19 cellular contexts compared by ENCODE assay signal in the genomic region with DNA sequence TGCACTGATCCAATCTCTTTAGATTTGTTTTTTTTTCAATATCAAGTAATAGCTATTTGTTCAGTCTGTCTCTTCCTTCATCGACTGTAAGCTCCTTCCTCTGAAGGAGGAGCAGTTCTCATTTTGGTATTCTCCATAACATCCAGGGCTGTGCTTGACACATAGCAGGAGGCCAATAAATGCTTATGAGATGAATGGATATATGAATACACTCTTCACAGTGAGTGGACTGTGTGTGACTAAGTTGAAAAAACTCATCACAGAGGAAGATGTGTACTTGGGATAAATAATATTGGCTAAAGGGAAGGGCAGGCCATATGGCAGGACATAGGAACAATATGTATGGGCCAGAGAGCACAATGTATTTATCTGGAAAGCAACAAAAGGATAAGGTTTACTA.
A peak's percentile ranks its signal among the peaks of the same experiment; 100 is the strongest.
DNase-seq lines count a peak whose midpoint lies in the region; ATAC-seq, FAIRE-seq and TF ChIP-seq lines count a peak whose summit lies in the region.
"Had no signal": no experiment of that assay in that cellular context is flagged by ENCODE, and none has a peak within 500 bp of the region (broad histone marks: within the 10 kb centered on the region; RNA-seq: fewer than 3 reads in every experiment).

No MANE protein-coding gene starts in this region.

- H3K4me3 ChIP-seq in AG10803 (ENCODE audit: low read length): no peak overlapping the region
- no peak overlapping the region for H3K4me3 ChIP-seq in fibroblast of villous mesenchyme (ENCODE audit: low read depth, low read length)
- H3K4me3 ChIP-seq: PC-9 had no signal

- no peak for ATAC-seq in HG02870 (IDR thresholded peaks at IDR 0.05; ENCODE audit: unreplicated experiment)

- FAIRE-seq in RCC 7860 (lab: Jason Lieb, UNC): no peak
- FAIRE-seq: A204.1, D721Med had no signal

- no peak for TF ChIP-seq CTCF in AG10803 (conservative IDR thresholded peaks at IDR 0.05; ENCODE audit: low read length)
- TF ChIP-seq CTCF in fibroblast of villous mesenchyme (IDR thresholded peaks at IDR 0.05; ENCODE audit: insufficient read depth, low read depth, low read length): no peak

- DNase-seq in AG10803 (ENCODE audit: low read depth): peak; percentile 3
- peak; percentile 62 for DNase-seq in HCEC 1CT
- DNase-seq in RCC 7860 (ENCODE audit: low spot score): peak; percentile 8
- peak; percentile 29 for DNase-seq in fibroblast of villous mesenchyme (ENCODE audit: low read depth)
- no peak for DNase-seq in hippocampal formation (lab: John Stamatoyannopoulos, UW)
- no peak for DNase-seq in COLO829 (ENCODE audit: low spot score)
- DNase-seq in islet precursor cell: no peak
- DNase-seq: AML-193; CD4-positive, CD25-positive, alpha-beta regulatory T cell; DMS79 treated with DMSO at 0.1 percent for 48 hours; H7; NCI-H1048; NCI-H1694; NCI-H2107; PC-9; Right ventricle myocardium superior had no signal

Comparison
In these comparisons a context has a peak if more than half of its experiments do, and no peak if none do; other contexts are left out.
1. DNase-seq: peak in AG10803 (single experiment), HCEC 1CT (single experiment), RCC 7860 (single experiment) and fibroblast of villous mesenchyme (single experiment); none in hippocampal formation (0 of 2), COLO829 (single experiment) and islet precursor cell (single experiment).